ENCODE assay signal across 8 cellular contexts in genomic region chr3:184289426-184289938, GRCh38. TPM values are rescaled to one million over a fixed set of nuclear protein-coding genes. Genes with fewer than 3 reads are reported as not detected.
A peak's percentile ranks its signal among the peaks of the same experiment; 100 is the strongest.
DNase-seq lines count a peak whose midpoint lies in the region; ATAC-seq and TF ChIP-seq lines count a peak whose summit lies in the region.

No MANE protein-coding gene starts in this region.

- peaks cover 14% of the 10 kb centered on the region for H3K27me3 ChIP-seq in DOHH2 (ENCODE audit: control insufficient read depth, low read length)

- TF ChIP-seq CTCF in DOHH2 (IDR thresholded peaks at IDR 0.05; ENCODE audit: low read depth, low read length, poor library complexity, severe bottlenecking) (peak; percentile 83), progenitor cell of endocrine pancreas (IDR thresholded peaks at IDR 0.05; ENCODE audit: unreplicated experiment) (peak; percentile 60)

- H3K27me3 Mint-ChIP-seq in activated T-helper 2 cell treated with anti-CD3 and anti-CD28 coated beads, Interferon-gamma antibody, Interleukin-2, Interleukin-4, amounts not matched to agents 10 μg/mL and 5 μg/mL and 100 μg/mL, durations not matched to agents 14 hours and 24 hours and 36 hours (ENCODE audit: low read depth) = peaks cover 12% of the 10 kb centered on the region
- H3K27me3 Mint-ChIP-seq in progenitor cell of endocrine pancreas = peaks cover 36% of the 10 kb centered on the region

- DNase-seq in LoVo (ENCODE audit: low spot score) (peak; percentile 32), RPMI8226 (peak; percentile 75), foreskin melanocyte (peak; percentile 31), progenitor cell of endocrine pancreas (ENCODE audit: low spot score, unreplicated experiment) (peak; percentile 23)
- DNase-seq in activated T-helper 2 cell treated with anti-CD3 and anti-CD28 coated beads, Interferon-gamma antibody, Interleukin-2, Interleukin-4, amounts not matched to agents 10 μg/mL and 5 μg/mL and 100 μg/mL, durations not matched to agents 14 hours and 24 hours and 36 hours (ENCODE audit: low spot score) = peak; percentile 43

- H3K4me3 ChIP-seq in DOHH2 (ENCODE audit: low read length) = no peak overlapping the region

- H3K9me3 ChIP-seq in DOHH2 (ENCODE audit: control insufficient read depth, insufficient read depth, low read length) = no peaks in the 10 kb centered on the region

- no peak overlapping the region for H3K27ac Mint-ChIP-seq in activated T-helper 2 cell treated with anti-CD3 and anti-CD28 coated beads, Interferon-gamma antibody, Interleukin-2, Interleukin-4, amounts not matched to agents 10 μg/mL and 5 μg/mL and 100 μg/mL, durations not matched to agents 14 hours and 24 hours and 36 hours
- H3K27ac Mint-ChIP-seq in progenitor cell of endocrine pancreas = no peak overlapping the region

- H3K36me3 ChIP-seq in DOHH2 (ENCODE audit: control insufficient read depth, low read length) = no peaks in the 10 kb centered on the region

- H3K4me1 ChIP-seq in DOHH2 (ENCODE audit: control insufficient read depth, low read length) = no peaks in the 10 kb centered on the region

- H3F3A ChIP-seq in DOHH2 (ENCODE audit: control insufficient read depth, insufficient read depth) = no peaks in the 10 kb centered on the region

- ATAC-seq in HG02798 (IDR thresholded peaks at IDR 0.05; ENCODE audit: poor library complexity, unreplicated experiment) = no peak
- no peak for ATAC-seq in GM21390 (IDR thresholded peaks at IDR 0.05; ENCODE audit: unreplicated experiment)

- H3K9me2 ChIP-seq in DOHH2 (replicated peaks; ENCODE audit: control insufficient read depth, low read length) = no peaks in the 10 kb centered on the region

- H3K4me3 Mint-ChIP-seq in activated T-helper 2 cell treated with anti-CD3 and anti-CD28 coated beads, Interferon-gamma antibody, Interleukin-2, Interleukin-4, amounts not matched to agents 10 μg/mL and 5 μg/mL and 100 μg/mL, durations not matched to agents 14 hours and 24 hours and 36 hours (ENCODE audit: low read depth) = no peak overlapping the region
- no peak overlapping the region for H3K4me3 Mint-ChIP-seq in progenitor cell of endocrine pancreas (ENCODE audit: low read depth)

- no peaks in the 10 kb centered on the region for H3K9me3 Mint-ChIP-seq in activated T-helper 2 cell treated with anti-CD3 and anti-CD28 coated beads, Interferon-gamma antibody, Interleukin-2, Interleukin-4, amounts not matched to agents 10 μg/mL and 5 μg/mL and 100 μg/mL, durations not matched to agents 14 hours and 24 hours and 36 hours
- no peaks in the 10 kb centered on the region for H3K9me3 Mint-ChIP-seq in progenitor cell of endocrine pancreas (ENCODE audit: low read depth)

- H4K20me1 ChIP-seq in DOHH2 (ENCODE audit: control insufficient read depth, insufficient read depth, low read depth, low read length) = no peaks in the 10 kb centered on the region

- no peaks in the 10 kb centered on the region for H3K36me3 Mint-ChIP-seq in activated T-helper 2 cell treated with anti-CD3 and anti-CD28 coated beads, Interferon-gamma antibody, Interleukin-2, Interleukin-4, amounts not matched to agents 10 μg/mL and 5 μg/mL and 100 μg/mL, durations not matched to agents 14 hours and 24 hours and 36 hours (ENCODE audit: low read depth)
- H3K36me3 Mint-ChIP-seq in progenitor cell of endocrine pancreas (ENCODE audit: insufficient read depth) = no peaks in the 10 kb centered on the region

- intact Hi-C loops in activated T-helper 2 cell treated with anti-CD3 and anti-CD28 coated beads, Interferon-gamma antibody, Interleukin-2, Interleukin-4, amounts not matched to agents 10 μg/mL and 5 μg/mL and 100 μg/mL, durations not matched to agents 14 hours and 24 hours and 36 hours (cut with micrococcal nuclease) = loop anchor here (1.0 to 2.0 kb wide), 2 partner anchors 63 to 394 kb away; no protein-coding TSS in a partner anchor

- H3K27ac ChIP-seq in DOHH2 (ENCODE audit: low read depth, low read length) = no peak overlapping the region

- no peaks in the 10 kb centered on the region for H3K79me2 ChIP-seq in DOHH2 (ENCODE audit: control insufficient read depth, low read length)

- H3K4me1 Mint-ChIP-seq in activated T-helper 2 cell treated with anti-CD3 and anti-CD28 coated beads, Interferon-gamma antibody, Interleukin-2, Interleukin-4, amounts not matched to agents 10 μg/mL and 5 μg/mL and 100 μg/mL, durations not matched to agents 14 hours and 24 hours and 36 hours (ENCODE audit: low read depth) = no peaks in the 10 kb centered on the region
- no peaks in the 10 kb centered on the region for H3K4me1 Mint-ChIP-seq in progenitor cell of endocrine pancreas (ENCODE audit: low read depth)

- no peak overlapping the region for H3K4me2 ChIP-seq in DOHH2 (ENCODE audit: low read length)

RNA-seq across cellular contexts. Expression of gene PSMD2, which starts 9.6 kb away (rescaled TPM):
- total RNA-seq in activated T-helper 2 cell treated with anti-CD3 and anti-CD28 coated beads, Interferon-gamma antibody, Interleukin-2, Interleukin-4, amounts not matched to agents 10 μg/mL and 5 μg/mL and 100 μg/mL, durations not matched to agents 14 hours and 24 hours and 36 hours = 268 and 275 TPM in 2 replicates
- 259 and 269 TPM in 2 replicates for total RNA-seq in progenitor cell of endocrine pancreas

RNA-seq across cellular contexts. Expression of gene ECE2, which starts 13.7 kb away (rescaled TPM):
- not detected in 2 replicates for total RNA-seq in activated T-helper 2 cell treated with anti-CD3 and anti-CD28 coated beads, Interferon-gamma antibody, Interleukin-2, Interleukin-4, amounts not matched to agents 10 μg/mL and 5 μg/mL and 100 μg/mL, durations not matched to agents 14 hours and 24 hours and 36 hours
- not detected in 2 replicates for total RNA-seq in progenitor cell of endocrine pancreas

RNA-seq across cellular contexts. Expression of gene EIF4G1, which starts 24.9 kb away (rescaled TPM):
- total RNA-seq in activated T-helper 2 cell treated with anti-CD3 and anti-CD28 coated beads, Interferon-gamma antibody, Interleukin-2, Interleukin-4, amounts not matched to agents 10 μg/mL and 5 μg/mL and 100 μg/mL, durations not matched to agents 14 hours and 24 hours and 36 hours = 624 and 628 TPM in 2 replicates
- 333 and 341 TPM in 2 replicates for total RNA-seq in progenitor cell of endocrine pancreas

RNA-seq across cellular contexts. Expression of gene CAMK2N2, which starts 28.1 kb away (rescaled TPM):
- total RNA-seq in activated T-helper 2 cell treated with anti-CD3 and anti-CD28 coated beads, Interferon-gamma antibody, Interleukin-2, Interleukin-4, amounts not matched to agents 10 μg/mL and 5 μg/mL and 100 μg/mL, durations not matched to agents 14 hours and 24 hours and 36 hours = 0.18 TPM in 1 of 2 replicates, not detected in the other
- total RNA-seq in progenitor cell of endocrine pancreas = 1.3 and 1.4 TPM in 2 replicates

RNA-seq across cellular contexts. Expression of gene EEF1AKMT4, which starts 40.0 kb away (rescaled TPM):
- 9.5 and 10.6 TPM in 2 replicates for total RNA-seq in activated T-helper 2 cell treated with anti-CD3 and anti-CD28 coated beads, Interferon-gamma antibody, Interleukin-2, Interleukin-4, amounts not matched to agents 10 μg/mL and 5 μg/mL and 100 μg/mL, durations not matched to agents 14 hours and 24 hours and 36 hours
- total RNA-seq in progenitor cell of endocrine pancreas = 3.9 and 4.5 TPM in 2 replicates

Comparison
In these comparisons a context has a peak if more than half of its experiments do, and no peak if none do; other contexts are left out.
1. DNase-seq: peak in every context shown above with its lines; median percentile 75 in RPMI8226; 43 in activated T-helper 2 cell treated with anti-CD3 and anti-CD28 coated beads, Interferon-gamma antibody, Interleukin-2, Interleukin-4, amounts not matched to agents 10 μg/mL and 5 μg/mL and 100 μg/mL, durations not matched to agents 14 hours and 24 hours and 36 hours; 32 in LoVo; 31 in foreskin melanocyte; 23 in progenitor cell of endocrine pancreas.